23 cellular contexts compared by ENCODE assay signal in the genomic region with DNA sequence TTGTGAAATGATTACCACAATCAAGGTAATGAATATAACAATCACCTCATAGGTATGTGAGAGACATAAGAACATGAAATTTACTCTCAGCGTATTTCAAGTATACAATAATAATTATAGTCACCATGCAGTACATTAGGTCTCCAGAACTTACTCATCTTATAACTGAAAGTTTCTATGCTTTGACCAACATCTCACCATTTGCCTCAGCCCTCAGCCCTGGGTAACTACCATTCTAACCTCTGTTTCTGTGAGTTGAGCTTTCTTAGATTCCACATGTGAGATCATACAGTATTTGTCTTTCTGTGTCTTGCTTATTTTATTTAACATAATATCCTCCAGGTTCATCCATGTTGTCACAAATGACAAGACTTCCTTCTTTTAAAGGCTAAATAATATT. TPM values are rescaled to one million over a fixed set of nuclear protein-coding genes. Genes with fewer than 3 reads are reported as not detected.
DNase-seq lines count a peak whose midpoint lies in the region; ATAC-seq, FAIRE-seq and TF ChIP-seq lines count a peak whose summit lies in the region.
"Had no signal": no experiment of that assay in that cellular context is flagged by ENCODE, and none has a peak within 500 bp of the region (broad histone marks: within the 10 kb centered on the region; RNA-seq: fewer than 3 reads in every experiment).

No MANE protein-coding gene starts in this region.

- TF ChIP-seq RAD21 in GM12878 (IDR thresholded peaks at IDR 0.05; ENCODE audit: insufficient read depth, low read depth, low read length): no peak

- H3K4me1 ChIP-seq in GM12878 (ENCODE audit: control insufficient read depth, insufficient read depth, low read length): 0 out of 2 replicates have a peak, but pooled peaks cover 3% of the 10 kb centered on the region
- H3K4me1 ChIP-seq: BLaER1, Caco-2, HAP-1 had no signal

- no peaks in the 10 kb centered on the region for H3K79me2 ChIP-seq in GM12878 (ENCODE audit: control insufficient read depth, insufficient read depth, low read length)

- H4K20me1 ChIP-seq in GM12878 (ENCODE audit: control insufficient read depth, insufficient read depth): no peaks in the 10 kb centered on the region
- H4K20me1 ChIP-seq: BLaER1 had no signal

- peak; percentile 39 for ATAC-seq in activated CD4-positive, alpha-beta T cell treated with anti-CD3 and anti-CD28 coated beads for 36 hours
- peak; percentile 60 for ATAC-seq in stimulated activated naive CD8-positive, alpha-beta T cell treated with anti-CD3 and anti-CD28 coated beads, Interleukin-15, amount 100 ng/mL, for 72 hours
- ATAC-seq in stimulated activated naive CD8-positive, alpha-beta T cell treated with anti-CD3 and anti-CD28 coated beads, Interleukin-15, Interleukin-2, amounts not matched to agents 100 U/mL and 50 U/mL, for 24 hours: no peak
- ATAC-seq in GM12878: peak; percentile 88
- no peak for ATAC-seq in HG02981 (IDR thresholded peaks at IDR 0.05; ENCODE audit: unreplicated experiment)
- ATAC-seq: CD8-positive, alpha-beta T cell; GM23338 had no signal

- no peak overlapping the region for H3K4me3 Mint-ChIP-seq in activated CD4-positive, alpha-beta T cell treated with anti-CD3 and anti-CD28 coated beads for 36 hours
- H3K4me3 Mint-ChIP-seq in stimulated activated naive CD8-positive, alpha-beta T cell treated with anti-CD3 and anti-CD28 coated beads, Interleukin-15, amount 100 ng/mL, for 72 hours: no peak overlapping the region
- H3K4me3 Mint-ChIP-seq: B cell; CD8-positive, alpha-beta T cell; GM23338; HFFc6 had no signal

- no peak for TF ChIP-seq POLR2A in GM12878 (IDR thresholded peaks at IDR 0.05; ENCODE audit: low read depth, low read length)

- CTCF ChIA-PET in activated CD4-positive, alpha-beta T cell treated with anti-CD3 and anti-CD28 coated beads for 36 hours (lab: Charles Lee): no interaction called here
- CTCF ChIA-PET in GM12878 (lab: Yijun Ruan, JAX): no interaction called here

- H3K9me3 Mint-ChIP-seq in activated CD4-positive, alpha-beta T cell treated with anti-CD3 and anti-CD28 coated beads for 36 hours (ENCODE audit: low read depth): no peaks in the 10 kb centered on the region
- H3K9me3 Mint-ChIP-seq in stimulated activated naive CD8-positive, alpha-beta T cell treated with anti-CD3 and anti-CD28 coated beads, Interleukin-15, amount 100 ng/mL, for 72 hours: no peaks in the 10 kb centered on the region
- H3K9me3 Mint-ChIP-seq: CD4-positive, CD25-positive, alpha-beta regulatory T cell; CD8-positive, alpha-beta T cell; GM23338; HFFc6 had no signal

- TF ChIP-seq EP300 in GM12878 (IDR thresholded peaks at IDR 0.05; ENCODE audit: borderline replicate concordance in 1 of 2, control insufficient read depth in 1 of 2, low read depth in 2 of 2, low read length in 2 of 2): no peak

- BruUV-seq in GM12878 (replicated peaks; lab: Mats Ljungman, UMichigan): no TSS peak

- POLR2A ChIA-PET in activated CD4-positive, alpha-beta T cell treated with anti-CD3 and anti-CD28 coated beads for 36 hours (lab: Charles Lee): no interaction called here
- POLR2A ChIA-PET in GM12878 (lab: Charles Lee): no interaction called here

- H3K4me3 ChIP-seq in GM12878: no peak overlapping the region
- H3K4me3 ChIP-seq: BLaER1, GM23338, HAP-1 had no signal

- peaks cover 19% of the 10 kb centered on the region for H3K36me3 Mint-ChIP-seq in activated CD4-positive, alpha-beta T cell treated with anti-CD3 and anti-CD28 coated beads for 36 hours (ENCODE audit: low read depth)

- RAD21 ChIA-PET in GM12878 (lab: Charles Lee; ENCODE audit: unreplicated experiment): no interaction called here

- intact Hi-C loops in activated CD4-positive, alpha-beta T cell treated with anti-CD3 and anti-CD28 coated beads for 36 hours (cut with DNase I, micrococcal nuclease): no loop called here
- intact Hi-C loops in GM12878 (cut with micrococcal nuclease; ENCODE audit: unreplicated experiment): no loop called here

- peaks cover 2 to 3% of the 10 kb centered on the region in 2 experiments; a peak in 3 of 4 replicates for H3K36me3 ChIP-seq in GM12878 (ENCODE audit: control insufficient read depth in 2 of 2, insufficient read depth in 2 of 2, low read length in 1 of 2)
- H3K36me3 ChIP-seq: HAP-1 had no signal

- H3K27ac ChIP-seq in GM12878 (ENCODE audit: control insufficient read depth, insufficient read depth): no peak overlapping the region
- H3K27ac ChIP-seq: 22Rv1, BLaER1, C4-2B had no signal

- H3K9ac ChIP-seq in GM12878 (ENCODE audit: control insufficient read depth, insufficient read depth, low read length): no peak overlapping the region
- H3K9ac ChIP-seq: BLaER1 had no signal

- H3K27me3 ChIP-seq in GM12878 (replicated peaks in 1 of 2; ENCODE audit: control insufficient read depth in 2 of 2, insufficient read depth in 2 of 2, low read length in 1 of 2): no peaks in the 10 kb centered on the region
- H3K27me3 ChIP-seq: BLaER1 had no signal

- WGBS in GM12878 (ENCODE audit: insufficient coverage, insufficient replicate concordance, low lambda C conversion rate, missing lambda C conversion rate): 0% methylated on average over 1 of the region's 1 CpG

- H3K4me1 Mint-ChIP-seq in activated CD4-positive, alpha-beta T cell treated with anti-CD3 and anti-CD28 coated beads for 36 hours: no peaks in the 10 kb centered on the region
- no peaks in the 10 kb centered on the region for H3K4me1 Mint-ChIP-seq in stimulated activated naive CD8-positive, alpha-beta T cell treated with anti-CD3 and anti-CD28 coated beads, Interleukin-15, amount 100 ng/mL, for 72 hours
- H3K4me1 Mint-ChIP-seq: B cell, GM23338 had no signal

- SMC1A ChIA-PET in GM12878 (lab: Charles Lee; ENCODE audit: uncharacterized antibody, unreplicated experiment): no interaction called here

- no peaks in the 10 kb centered on the region for H3K27me3 Mint-ChIP-seq in activated CD4-positive, alpha-beta T cell treated with anti-CD3 and anti-CD28 coated beads for 36 hours
- H3K27me3 Mint-ChIP-seq in stimulated activated naive CD8-positive, alpha-beta T cell treated with anti-CD3 and anti-CD28 coated beads, Interleukin-15, amount 100 ng/mL, for 72 hours: no peaks in the 10 kb centered on the region
- H3K27me3 Mint-ChIP-seq: B cell; CD4-positive, CD25-positive, alpha-beta regulatory T cell had no signal

- DNase-seq in activated CD4-positive, alpha-beta T cell treated with anti-CD3 and anti-CD28 coated beads for 36 hours: no peak
- no peak for DNase-seq in activated CD4-positive, alpha-beta T cell treated with anti-CD3 and anti-CD28 coated beads, Interleukin-2, amount 50 U/mL, for 48 hours
- DNase-seq in stimulated activated naive CD8-positive, alpha-beta T cell treated with anti-CD3 and anti-CD28 coated beads, Interleukin-15, amount 100 ng/mL, for 72 hours: no peak
- no peak for DNase-seq in stimulated activated naive CD8-positive, alpha-beta T cell treated with anti-CD3 and anti-CD28 coated beads, Interleukin-15, Interleukin-2, amounts not matched to agents 100 U/mL and 50 U/mL, for 24 hours
- DNase-seq in GM12878 (ENCODE audit: low read depth, low spot score) (no peak), NCI-H2081 treated with DMSO at 0.1 percent for 48 hours (lab: John Stamatoyannopoulos, UW) (no peak)
- DNase-seq: Caco-2; CD4-positive, CD25-positive, alpha-beta regulatory T cell; CD8-positive, alpha-beta T cell; DMS153; DND-41; HFFc6 had no signal

- no peak overlapping the region for H2AFZ ChIP-seq in GM12878 (ENCODE audit: control insufficient read depth, low read depth, low read length)
- H2AFZ ChIP-seq: GM23338 had no signal

- H3K27ac Mint-ChIP-seq in activated CD4-positive, alpha-beta T cell treated with anti-CD3 and anti-CD28 coated beads for 36 hours: no peak overlapping the region
- no peak overlapping the region for H3K27ac Mint-ChIP-seq in stimulated activated naive CD8-positive, alpha-beta T cell treated with anti-CD3 and anti-CD28 coated beads, Interleukin-15, amount 100 ng/mL, for 72 hours
- H3K27ac Mint-ChIP-seq: B cell; CD4-positive, CD25-positive, alpha-beta regulatory T cell; CD8-positive, alpha-beta T cell; GM23338; HFFc6 had no signal

- in situ Hi-C loops in GM12878 (cut with MboI): no loop called here

- TF ChIP-seq CTCF in GM12878 (IDR thresholded peaks at IDR 0.05 in 2 of 3, conservative IDR thresholded peaks at IDR 0.05 in 1 of 3; ENCODE audit: control insufficient read depth in 2 of 3, extremely low read depth in 1 of 3, insufficient read depth in 1 of 3, low read depth in 3 of 3, low read length in 3 of 3): no peak

- H3K9me3 ChIP-seq in GM12878 (replicated peaks; ENCODE audit: control insufficient read depth, insufficient read depth, low read length): no peaks in the 10 kb centered on the region
- H3K9me3 ChIP-seq: BLaER1, Caco-2, HAP-1 had no signal

- H3K4me2 ChIP-seq in GM12878 (ENCODE audit: control insufficient read depth, insufficient read depth): no peak overlapping the region
- H3K4me2 ChIP-seq: BLaER1, GM23338 had no signal

- peak; percentile 71 for FAIRE-seq in GM12878 (lab: Jason Lieb, UNC)
- FAIRE-seq: A204.1, G401.6, GM12891, GM18507 had no signal

TF ChIP-seq in GM12878, 131 proteins besides CTCF, POLR2A, EP300 and RAD21 (continues in another document):
- TF ChIP-seq IRF4 (IDR thresholded peaks at IDR 0.05; ENCODE audit: low read depth, low read length): peak; percentile 67
- TF ChIP-seq CREB1 (IDR thresholded peaks at IDR 0.05; ENCODE audit: low read depth): no peak

RNA-seq across cellular contexts. Expression of a gene that starts 57.3 kb away (rescaled TPM):
- total RNA-seq in activated CD4-positive, alpha-beta T cell treated with anti-CD3 and anti-CD28 coated beads for 36 hours: 10 to 100 TPM; 23.3 to 33.8 TPM
- total RNA-seq in GM12878 (2013; cell fraction: nucleolus; rRNA removed): 90.9 and 91.0 TPM in 2 replicates
- total RNA-seq in GM12878 (2014; rRNA removed): 8.5 and 11.5 TPM in 2 replicates
- 10.0 and 11.8 TPM in 2 replicates for total RNA-seq in GM12878 (2014; rRNA removed; fragmentation: Illumina TruSeq; extraction: Trizol)
- 16.1 and 17.6 TPM in 2 replicates for total RNA-seq in GM12878 (2021)
- 9.6 TPM for polyA plus RNA-seq in GM12878 (2011; ENCODE audit: low read depth)
- 26.7 and 35.2 TPM in 2 replicates for polyA plus RNA-seq in GM12878 (2011; rRNA removed)
- 18.6 and 23.9 TPM in 2 replicates for polyA plus RNA-seq in GM12878 (2011; cell fraction: cytosol; rRNA removed)
- polyA plus RNA-seq in GM12878 (2011; cell fraction: nucleus; rRNA removed): 30.5 and 30.8 TPM in 2 replicates
- polyA plus RNA-seq in GM12878 (2012): 5.8 and 8.9 TPM in 2 replicates
- polyA plus RNA-seq in GM12878 (2014; fragmentation: Illumina TruSeq; extraction: Trizol): 11.6 and 12.3 TPM in 2 replicates
- polyA plus RNA-seq in GM12878 (2014; fragmentation: Nextera tagmentation; extraction: Ambion mirVana): 1 to 10 TPM; 3.9 to 4.2 TPM
- polyA plus RNA-seq in GM12878 (2014; rRNA removed): 10.3 and 12.8 TPM in 2 replicates
- 10 to 100 TPM; 17.2 to 18.6 TPM for polyA plus RNA-seq in GM12878 (2016; fragmentation: Nextera tagmentation; extraction: Ambion mirVana)
- 44.2 and 61.5 TPM in 2 replicates for polyA minus RNA-seq in GM12878 (2011; rRNA and poly(A)+ RNA removed)
- 8.6 and 17.7 TPM in 2 replicates for polyA minus RNA-seq in GM12878 (2011; cell fraction: cytosol; rRNA and poly(A)+ RNA removed)
- 23.8 and 38.1 TPM in 2 replicates for polyA minus RNA-seq in GM12878 (2011; cell fraction: nucleus; rRNA and poly(A)+ RNA removed)

Comparison
In these comparisons a context has a peak if more than half of its experiments do, and no peak if none do; other contexts are left out.
1. ATAC-seq: peak in activated CD4-positive, alpha-beta T cell treated with anti-CD3 and anti-CD28 coated beads for 36 hours (single experiment), stimulated activated naive CD8-positive, alpha-beta T cell treated with anti-CD3 and anti-CD28 coated beads, Interleukin-15, amount 100 ng/mL, for 72 hours (single experiment) and GM12878 (single experiment); none in stimulated activated naive CD8-positive, alpha-beta T cell treated with anti-CD3 and anti-CD28 coated beads, Interleukin-15, Interleukin-2, amounts not matched to agents 100 U/mL and 50 U/mL, for 24 hours (single experiment) and HG02981 (single experiment).